ENCODE assay signal across 21 cellular contexts in genomic region chr3:196896229-196896628, GRCh38. TPM values are rescaled to one million over a fixed set of nuclear protein-coding genes. Genes with fewer than 3 reads are reported as not detected.
DNase-seq lines count a peak whose midpoint lies in the region; ATAC-seq, FAIRE-seq and TF ChIP-seq lines count a peak whose summit lies in the region.
"Had no signal": no experiment of that assay in that cellular context is flagged by ENCODE, and none has a peak within 500 bp of the region (broad histone marks: within the 10 kb centered on the region; RNA-seq: fewer than 3 reads in every experiment).

No MANE protein-coding gene starts in this region.

- H3K4me3 ChIP-seq in HepG2 (replicated peaks in 1 of 3; ENCODE audit: insufficient read depth in 1 of 3, low read depth in 2 of 3, low read length in 3 of 3), result no peak overlapping the region
- H3K4me3 ChIP-seq in right lobe of liver, result no peak overlapping the region
- no peak overlapping the region for H3K4me3 ChIP-seq in WERI-Rb-1 (ENCODE audit: low read depth, low read length)
- H3K4me3 ChIP-seq in neural cell (ENCODE audit: low read length), result peak overlapping the region; percentile 37
- no peak overlapping the region for H3K4me3 ChIP-seq in SK-N-SH (ENCODE audit: low read depth in 2 of 2, low read length in 1 of 2)
- H3K4me3 ChIP-seq: A549 had no signal

- H3K27ac ChIP-seq in HepG2 (ENCODE audit: extremely low read length, insufficient read depth, low read length) (peak overlapping the region; percentile 26), right lobe of liver (no peak overlapping the region), WERI-Rb-1 (peak overlapping the region; percentile 40; the same call in 1 of the 2 replicates), neural cell (ENCODE audit: low read length) (peak overlapping the region; percentile 58), SK-N-SH (ENCODE audit: low read depth in 2 of 2, low read length in 1 of 2) (no peak overlapping the region)
- H3K27ac ChIP-seq: A549, C4-2B had no signal

- intact Hi-C loops in HepG2 (cut with micrococcal nuclease; ENCODE audit: unreplicated experiment) (no loop called here), right lobe of liver (cut with DNase I) (no loop called here)

- TF ChIP-seq RAD21 in HepG2 (CRISPR knock-in tag; IDR thresholded peaks at IDR 0.05) (no peak), neural cell (conservative IDR thresholded peaks at IDR 0.05) (no peak), SK-N-SH (IDR thresholded peaks at IDR 0.05; ENCODE audit: low read length) (no peak)

- H3K4me2 ChIP-seq in HepG2 (ENCODE audit: low read depth, low read length), result 0 out of 2 replicates have a peak overlapping the region, but pooled peaks have one; percentile 74
- no peak overlapping the region for H3K4me2 ChIP-seq in neural cell (ENCODE audit: low read length)
- no peak overlapping the region for H3K4me2 ChIP-seq in SK-N-SH
- H3K4me2 ChIP-seq: A549 had no signal

- FAIRE-seq in HepG2 (lab: Jason Lieb, UNC), result no peak
- FAIRE-seq: A549, GM12892, GM18507, H1, HTR-8/SVneo had no signal

- H3K36me3 ChIP-seq in HepG2 (replicated peaks in 1 of 2; ENCODE audit: control insufficient read depth in 1 of 2, insufficient read depth in 2 of 2, low read length in 2 of 2), result peaks cover 3 to 14% of the 10 kb centered on the region in 2 experiments; a peak in 4 of 5 replicates
- peaks cover 0 to 13% (median 0%) of the 10 kb centered on the region in 4 donors for H3K36me3 ChIP-seq in right lobe of liver
- no peaks in the 10 kb centered on the region for H3K36me3 ChIP-seq in WERI-Rb-1
- no peaks in the 10 kb centered on the region for H3K36me3 ChIP-seq in neural cell (ENCODE audit: insufficient read depth, low read length)
- H3K36me3 ChIP-seq in SK-N-SH (replicated peaks in 1 of 2; ENCODE audit: control insufficient read depth in 1 of 2, insufficient read depth in 2 of 2, low read length in 1 of 2), result peaks cover 7 to 32% of the 10 kb centered on the region in 2 experiments

- TF ChIP-seq POLR2A in HepG2 (IDR thresholded peaks at IDR 0.05; ENCODE audit: insufficient read depth in 1 of 2, low read depth in 2 of 2, low read length in 2 of 2) (no peak), right lobe of liver (IDR thresholded peaks at IDR 0.05) (no peak)

- TF ChIP-seq EP300 in HepG2 (IDR thresholded peaks at IDR 0.05; ENCODE audit: low read depth in 2 of 2, low read length in 2 of 2) (no peak), HepG2 (CRISPR knock-in tag; IDR thresholded peaks at IDR 0.05; ENCODE audit: borderline replicate concordance) (no peak), neural cell (conservative IDR thresholded peaks at IDR 0.05; ENCODE audit: poor library complexity, severe bottlenecking) (peak; percentile 81), SK-N-SH (IDR thresholded peaks at IDR 0.05; ENCODE audit: borderline replicate concordance in 1 of 2, low read depth in 1 of 2, low read length in 1 of 2) (no peak)

- H3K4me1 ChIP-seq in HepG2 (ENCODE audit: insufficient read depth, low read length), result peaks cover 37% of the 10 kb centered on the region
- no peaks in the 10 kb centered on the region for H3K4me1 ChIP-seq in right lobe of liver
- H3K4me1 ChIP-seq in SK-N-SH (ENCODE audit: control insufficient read depth in 1 of 2, insufficient read depth in 2 of 2, low read depth in 1 of 2, low read length in 1 of 2), result no peaks in the 10 kb centered on the region
- H3K4me1 ChIP-seq: A549 had no signal

- in situ Hi-C loops in HepG2 (cut with HindIII; ENCODE audit: extremely low pct_ligation_motif_present, low pct_unique_long_range_greater_than_20kb), result no loop called here

- ATAC-seq in HepG2, result no peak
- no peak for ATAC-seq in right lobe of liver
- no peak for ATAC-seq in GM21367 (IDR thresholded peaks at IDR 0.05; ENCODE audit: unreplicated experiment)
- no peak for ATAC-seq in GM21447 (IDR thresholded peaks at IDR 0.05; ENCODE audit: unreplicated experiment)
- ATAC-seq: A549 had no signal

- DNase-seq in HepG2 (ENCODE audit: low spot score) (no peak), right lobe of liver (no peak), WERI-Rb-1 (no peak), SK-N-SH (no peak)
- DNase-seq: AML-193; CD4-positive, alpha-beta T cell; DMS153; DMS79; GDM1; HCEC 1CT; HFFc6; KG1 had no signal

- CTCF ChIA-PET in HepG2 (lab: Yijun Ruan, JAX; ENCODE audit: low intra/inter-chr PET ratio, low total read pairs) (no interaction called here), SK-N-SH (lab: Yijun Ruan, JAX) (no interaction called here)

- H3K9ac ChIP-seq in HepG2 (ENCODE audit: insufficient read depth, low read depth, low read length), result no peak overlapping the region
- no peak overlapping the region for H3K9ac ChIP-seq in neural cell (ENCODE audit: low read length)
- H3K9ac ChIP-seq in SK-N-SH, result no peak overlapping the region

- H2AFZ ChIP-seq in HepG2 (ENCODE audit: low read length), result no peak overlapping the region
- H2AFZ ChIP-seq in neural cell (ENCODE audit: low read depth, low read length), result no peak overlapping the region
- no peak overlapping the region for H2AFZ ChIP-seq in SK-N-SH (ENCODE audit: low read depth)

- H3K27me3 ChIP-seq in HepG2 (ENCODE audit: control insufficient read depth in 1 of 2, insufficient read depth in 2 of 2, low read length in 2 of 2) (no peaks in the 10 kb centered on the region), right lobe of liver (no peaks in the 10 kb centered on the region), WERI-Rb-1 (ENCODE audit: insufficient read depth, low read depth, severe bottlenecking) (no peaks in the 10 kb centered on the region), neural cell (ENCODE audit: insufficient read depth, low read depth, low read length) (no peaks in the 10 kb centered on the region), SK-N-SH (ENCODE audit: insufficient read depth) (no peaks in the 10 kb centered on the region)

- H4K20me1 ChIP-seq in HepG2 (ENCODE audit: insufficient read depth, low read length) (no peaks in the 10 kb centered on the region), neural cell (ENCODE audit: insufficient read depth) (no peaks in the 10 kb centered on the region), SK-N-SH (ENCODE audit: insufficient read depth) (0 out of 2 replicates have a peak, but pooled peaks cover 4% of the 10 kb centered on the region)

- H3K9me2 ChIP-seq in neural cell (ENCODE audit: insufficient read depth, low read length), result no peaks in the 10 kb centered on the region
- no peaks in the 10 kb centered on the region for H3K9me2 ChIP-seq in SK-N-SH

- BruUV-seq in HepG2 (replicated peaks; lab: Mats Ljungman, UMichigan), result no TSS peak

- H3K9me3 ChIP-seq in HepG2 (ENCODE audit: low read length) (0 out of 2 replicates have a peak, but pooled peaks cover 4% of the 10 kb centered on the region), right lobe of liver (no peaks in the 10 kb centered on the region), WERI-Rb-1 (ENCODE audit: severe bottlenecking) (no peaks in the 10 kb centered on the region), neural cell (ENCODE audit: low read length) (no peaks in the 10 kb centered on the region), SK-N-SH (no peaks in the 10 kb centered on the region)
- H3K9me3 ChIP-seq: A549 had no signal

- TF ChIP-seq CTCF in HepG2 (CRISPR knock-in tag; IDR thresholded peaks at IDR 0.05), result no peak
- TF ChIP-seq CTCF in right lobe of liver (IDR thresholded peaks at IDR 0.05), result no peak
- no peak for TF ChIP-seq CTCF in WERI-Rb-1 (IDR thresholded peaks at IDR 0.05; ENCODE audit: low read depth, low read length)
- no peak for TF ChIP-seq CTCF in neural cell (IDR thresholded peaks at IDR 0.05; ENCODE audit: poor library complexity, severe bottlenecking)
- TF ChIP-seq CTCF in SK-N-SH (IDR thresholded peaks at IDR 0.05), result no peak

- peaks cover 48% of the 10 kb centered on the region for H3K79me2 ChIP-seq in HepG2 (ENCODE audit: insufficient read depth, low read length)
- H3K79me2 ChIP-seq in neural cell (replicated peaks; ENCODE audit: insufficient read depth, low read length), result peaks cover 16% of the 10 kb centered on the region
- H3K79me2 ChIP-seq in SK-N-SH (ENCODE audit: insufficient read depth), result peaks cover 86% of the 10 kb centered on the region

- 93% methylated on average over 6 of the region's 6 CpGs for WGBS in HepG2 (ENCODE audit: low lambda C conversion rate)
- WGBS in right lobe of liver (ENCODE audit: insufficient coverage, low coverage, low lambda C conversion rate, missing lambda C conversion rate), result 100% methylated on average over 2 of the region's 6 CpGs
- 95% methylated on average over 6 of the region's 6 CpGs for WGBS in SK-N-SH (ENCODE audit: low lambda C conversion rate)

- POLR2A ChIA-PET in HepG2 (lab: Yijun Ruan, JAX), result no interaction called here
- POLR2A ChIA-PET in SK-N-SH (lab: Yijun Ruan, JAX), result no interaction called here

- H3F3A ChIP-seq in neural cell (ENCODE audit: insufficient read depth, low read length, poor library complexity, severe bottlenecking) (no peaks in the 10 kb centered on the region), SK-N-SH (replicated peaks; ENCODE audit: insufficient read depth) (no peaks in the 10 kb centered on the region)

RNA-seq across cellular contexts. Expression of gene SENP5, which starts 28.5 kb away (rescaled TPM):
- total RNA-seq in HepG2 (2016; rRNA removed; fragmentation: Illumina TruSeq; extraction: Trizol), result 30.9 and 45.2 TPM in 2 replicates
- total RNA-seq in HepG2 (2016; cell fraction: cytosol; rRNA removed; fragmentation: Illumina TruSeq; extraction: Trizol; ENCODE audit: low read depth), result 9.7 and 12.6 TPM in 2 replicates
- total RNA-seq in HepG2 (2016; cell fraction: insoluble cytoplasmic fraction; rRNA removed; fragmentation: Illumina TruSeq; extraction: Trizol), result 30.3 and 40.5 TPM in 2 replicates
- total RNA-seq in HepG2 (2016; cell fraction: membrane; rRNA removed; fragmentation: Illumina TruSeq; extraction: Trizol), result 24.2 and 24.5 TPM in 2 replicates
- 34.9 and 40.2 TPM in 2 replicates for total RNA-seq in HepG2 (2016; cell fraction: nucleus; rRNA removed; fragmentation: Illumina TruSeq; extraction: Trizol)
- 17.6 and 18.7 TPM in 2 replicates for polyA plus RNA-seq in HepG2 (2011; rRNA removed)
- polyA plus RNA-seq in HepG2 (2011; cell fraction: cytosol; rRNA removed), result 5.6 and 8.4 TPM in 2 replicates
- 14.6 and 18.5 TPM in 2 replicates for polyA plus RNA-seq in HepG2 (2011; cell fraction: nucleus; rRNA removed)
- 12.5 and 13.3 TPM in 2 replicates for polyA plus RNA-seq in HepG2 (2012)
- polyA plus RNA-seq in HepG2 (2016; cell fraction: cytosol; fragmentation: Illumina TruSeq; extraction: Trizol; ENCODE audit: low read depth), result 4.8 and 5.6 TPM in 2 replicates
- polyA plus RNA-seq in HepG2 (2016; cell fraction: insoluble cytoplasmic fraction; fragmentation: Illumina TruSeq; extraction: Trizol; ENCODE audit: low read depth), result 17.3 and 18.0 TPM in 2 replicates
- polyA plus RNA-seq in HepG2 (2016; cell fraction: membrane; fragmentation: Illumina TruSeq; extraction: Trizol; ENCODE audit: low read depth), result 7.5 and 10.0 TPM in 2 replicates
- 28.9 and 29.5 TPM in 2 replicates for polyA plus RNA-seq in HepG2 (2016; cell fraction: nucleus; fragmentation: Illumina TruSeq; extraction: Trizol; ENCODE audit: insufficient read depth, low read depth)
- polyA minus RNA-seq in HepG2 (2011; rRNA and poly(A)+ RNA removed; ENCODE audit: low replicate concordance), result 106 and 135 TPM in 2 replicates
- 35.1 and 39.0 TPM in 2 replicates for polyA minus RNA-seq in HepG2 (2011; cell fraction: cytosol; rRNA and poly(A)+ RNA removed)
- polyA minus RNA-seq in HepG2 (2011; cell fraction: nucleus; rRNA and poly(A)+ RNA removed), result 52.5 and 54.3 TPM in 2 replicates
- 10 to 100 TPM; 13.0 to 21.9 (median 15.3) TPM for total RNA-seq in right lobe of liver
- polyA plus RNA-seq in neural cell, result 24.2 and 27.3 TPM in 2 replicates
- 95.9 and 113 TPM in 2 replicates for polyA minus RNA-seq in neural cell
- 7.5 and 11.8 TPM in 2 replicates for polyA plus RNA-seq in SK-N-SH (2012; rRNA removed)
- polyA plus RNA-seq in SK-N-SH (2012; cell fraction: cytosol; rRNA removed), result 7.5 and 8.4 TPM in 2 replicates
- 9.9 and 21.1 TPM in 2 replicates for polyA plus RNA-seq in SK-N-SH (2012; cell fraction: nucleus; rRNA removed)

RNA-seq across cellular contexts. Expression of gene NCBP2, which starts 46.1 kb away (rescaled TPM):
- total RNA-seq in HepG2 (2016; rRNA removed; fragmentation: Illumina TruSeq; extraction: Trizol) (58.7 and 69.2 TPM in 2 replicates), right lobe of liver (10 to 100 TPM; 12.9 to 24.6 (median 19.1) TPM)
- 14.8 and 15.0 TPM in 2 replicates for total RNA-seq in HepG2 (2016; cell fraction: cytosol; rRNA removed; fragmentation: Illumina TruSeq; extraction: Trizol; ENCODE audit: low read depth)
- total RNA-seq in HepG2 (2016; cell fraction: insoluble cytoplasmic fraction; rRNA removed; fragmentation: Illumina TruSeq; extraction: Trizol), result 59.9 and 75.2 TPM in 2 replicates
- total RNA-seq in HepG2 (2016; cell fraction: membrane; rRNA removed; fragmentation: Illumina TruSeq; extraction: Trizol), result 28.9 and 32.1 TPM in 2 replicates
- 32.0 and 37.9 TPM in 2 replicates for total RNA-seq in HepG2 (2016; cell fraction: nucleus; rRNA removed; fragmentation: Illumina TruSeq; extraction: Trizol)
- polyA plus RNA-seq in HepG2 (2011; rRNA removed) (78.5 and 95.5 TPM in 2 replicates), neural cell (138 and 145 TPM in 2 replicates), SK-N-SH (2012; rRNA removed) (112 and 128 TPM in 2 replicates)
- 55.6 and 71.5 TPM in 2 replicates for polyA plus RNA-seq in HepG2 (2011; cell fraction: cytosol; rRNA removed)
- polyA plus RNA-seq in HepG2 (2011; cell fraction: nucleus; rRNA removed), result 68.9 and 76.8 TPM in 2 replicates
- polyA plus RNA-seq in HepG2 (2012), result 143 and 171 TPM in 2 replicates
- 10.8 and 12.4 TPM in 2 replicates for polyA plus RNA-seq in HepG2 (2016; cell fraction: cytosol; fragmentation: Illumina TruSeq; extraction: Trizol; ENCODE audit: low read depth)
- polyA plus RNA-seq in HepG2 (2016; cell fraction: insoluble cytoplasmic fraction; fragmentation: Illumina TruSeq; extraction: Trizol; ENCODE audit: low read depth), result 79.7 and 83.7 TPM in 2 replicates
- polyA plus RNA-seq in HepG2 (2016; cell fraction: membrane; fragmentation: Illumina TruSeq; extraction: Trizol; ENCODE audit: low read depth), result 23.3 and 24.5 TPM in 2 replicates
- polyA plus RNA-seq in HepG2 (2016; cell fraction: nucleus; fragmentation: Illumina TruSeq; extraction: Trizol; ENCODE audit: insufficient read depth, low read depth), result 76.1 and 83.0 TPM in 2 replicates
- 20.6 and 28.7 TPM in 2 replicates for polyA minus RNA-seq in HepG2 (2011; rRNA and poly(A)+ RNA removed; ENCODE audit: low replicate concordance)
- polyA minus RNA-seq in HepG2 (2011; cell fraction: cytosol; rRNA and poly(A)+ RNA removed), result 26.5 and 26.6 TPM in 2 replicates
- polyA minus RNA-seq in HepG2 (2011; cell fraction: nucleus; rRNA and poly(A)+ RNA removed), result 50.9 and 51.7 TPM in 2 replicates
- polyA minus RNA-seq in neural cell, result 88.6 and 101 TPM in 2 replicates
- 149 and 204 TPM in 2 replicates for polyA plus RNA-seq in SK-N-SH (2012; cell fraction: cytosol; rRNA removed)
- polyA plus RNA-seq in SK-N-SH (2012; cell fraction: nucleus; rRNA removed), result 54.0 and 73.7 TPM in 2 replicates

Comparison
In these comparisons a context has a peak if more than half of its experiments do, and no peak if none do; other contexts are left out.
1. H3K27ac ChIP-seq: peak in HepG2 (single experiment), WERI-Rb-1 (single experiment) and neural cell (single experiment); none in right lobe of liver (0 of 3) and SK-N-SH (0 of 2).